In the genomic region with DNA sequence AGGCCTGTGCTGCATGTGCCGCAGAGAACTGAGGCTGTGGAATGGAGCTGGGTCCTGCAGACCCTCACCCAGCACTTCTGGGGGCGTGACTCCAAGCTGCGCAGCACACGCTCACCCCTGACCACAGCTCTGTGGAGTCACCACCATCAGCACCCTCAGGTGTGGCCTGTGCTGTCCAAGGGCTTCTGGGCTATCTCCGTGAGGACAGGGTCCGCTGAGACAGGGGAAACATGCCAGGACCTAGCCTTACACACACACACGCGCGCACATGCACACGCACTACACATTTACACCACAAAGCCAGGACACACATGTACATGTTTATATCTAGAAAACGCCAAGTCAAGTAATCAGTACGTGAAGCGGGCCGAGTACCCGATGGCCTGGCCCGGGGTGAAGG, we compare ENCODE assay signal across 23 cellular contexts. TPM values are rescaled to one million over a fixed set of nuclear protein-coding genes. Genes with fewer than 3 reads are reported as not detected.
DNase-seq lines count a peak whose midpoint lies in the region; ATAC-seq, FAIRE-seq and TF ChIP-seq lines count a peak whose summit lies in the region.
"Had no signal": no experiment of that assay in that cellular context is flagged by ENCODE, and none has a peak within 500 bp of the region (broad histone marks: within the 10 kb centered on the region; RNA-seq: fewer than 3 reads in every experiment).

No MANE protein-coding gene starts in this region.

- no peak for DNase-seq in activated T-cell treated with anti-CD3 and anti-CD28 coated beads, Interleukin-2, amount 50 U/mL, for 24 hours
- no peak for DNase-seq in activated T-cell treated with anti-CD3 and anti-CD28 coated beads, Interleukin-2, amount 50 U/mL, for 72 hours
- DNase-seq in astrocyte (ENCODE audit: low read depth) (no peak), left lung (no peak), mesendoderm (no peak), foreskin melanocyte (no peak)
- DNase-seq in effector CD4-positive, alpha-beta T cell = no peak
- DNase-seq: BE2C; CD4-positive, alpha-beta memory T cell; DND-41; Karpas-422; MG63; NCI-H1092 treated with DMSO at 0.1 percent for 48 hours; NCI-H1694; NCI-H345; NCI-H526 treated with DMSO at 0.1 percent for 48 hours; NK-92 treated with Interleukin-12 subunit alpha and Interleukin-12 subunit beta, amount 100 ng/mL, for 24 hours; OCI-M1; SJCRH30 had no signal

- H3K4ac ChIP-seq in mesendoderm (ENCODE audit: low read depth, low read length) = no peak overlapping the region

- no peak overlapping the region for H4K8ac ChIP-seq in mesendoderm (ENCODE audit: low read depth, low read length)

- no peak overlapping the region for H2AK5ac ChIP-seq in mesendoderm (ENCODE audit: low read length)

- no peaks in the 10 kb centered on the region for H3K27me3 Mint-ChIP-seq in activated T-cell treated with anti-CD3 and anti-CD28 coated beads, Interleukin-2, amount 50 U/mL, for 24 hours
- no peaks in the 10 kb centered on the region for H3K27me3 Mint-ChIP-seq in activated T-cell treated with anti-CD3 and anti-CD28 coated beads, Interleukin-2, amount 50 U/mL, for 72 hours (ENCODE audit: low read depth)
- no peaks in the 10 kb centered on the region for H3K27me3 Mint-ChIP-seq in astrocyte (ENCODE audit: low read depth, unreplicated experiment)
- H3K27me3 Mint-ChIP-seq: CD4-positive, alpha-beta memory T cell had no signal

- H3K79me2 ChIP-seq in astrocyte (ENCODE audit: insufficient read depth, low read length) (no peaks in the 10 kb centered on the region), mesendoderm (ENCODE audit: control insufficient read depth, insufficient read depth, low read length) (no peaks in the 10 kb centered on the region)

- WGBS in mesendoderm (ENCODE audit: extremely low coverage, insufficient coverage, low lambda C conversion rate) = no CpG with 5 or more reads among the region's 16 CpGs

- H3K27ac Mint-ChIP-seq in activated T-cell treated with anti-CD3 and anti-CD28 coated beads, Interleukin-2, amount 50 U/mL, for 24 hours = peak overlapping the region; percentile 59
- no peak overlapping the region for H3K27ac Mint-ChIP-seq in activated T-cell treated with anti-CD3 and anti-CD28 coated beads, Interleukin-2, amount 50 U/mL, for 72 hours
- no peak overlapping the region for H3K27ac Mint-ChIP-seq in astrocyte (ENCODE audit: unreplicated experiment)

- peaks cover 86% of the 10 kb centered on the region for H3K36me3 Mint-ChIP-seq in activated T-cell treated with anti-CD3 and anti-CD28 coated beads, Interleukin-2, amount 50 U/mL, for 24 hours (ENCODE audit: low read depth)
- peaks cover 4 to 34% of the 10 kb centered on the region in 2 donors for H3K36me3 Mint-ChIP-seq in activated T-cell treated with anti-CD3 and anti-CD28 coated beads, Interleukin-2, amount 50 U/mL, for 72 hours (ENCODE audit: insufficient read depth in 2 of 2)
- H3K36me3 Mint-ChIP-seq in astrocyte (ENCODE audit: low read depth, unreplicated experiment) = peaks cover 21% of the 10 kb centered on the region

- peaks cover 76% of the 10 kb centered on the region for H4K20me1 ChIP-seq in astrocyte (ENCODE audit: insufficient read depth, low read length)

- H3K4me2 ChIP-seq in astrocyte (ENCODE audit: low read length) (peak overlapping the region; percentile 53), mesendoderm (ENCODE audit: low read length) (no peak overlapping the region)

- no peak overlapping the region for H4K5ac ChIP-seq in mesendoderm (ENCODE audit: low read length)

- FAIRE-seq in astrocyte (lab: Jason Lieb, UNC) = no peak
- FAIRE-seq: D721Med, G401.6 had no signal

- H3K79me1 ChIP-seq in mesendoderm (ENCODE audit: low read length) = no peaks in the 10 kb centered on the region

- no peaks in the 10 kb centered on the region for H3K9me3 Mint-ChIP-seq in activated T-cell treated with anti-CD3 and anti-CD28 coated beads, Interleukin-2, amount 50 U/mL, for 24 hours
- no peaks in the 10 kb centered on the region for H3K9me3 Mint-ChIP-seq in activated T-cell treated with anti-CD3 and anti-CD28 coated beads, Interleukin-2, amount 50 U/mL, for 72 hours
- no peaks in the 10 kb centered on the region for H3K9me3 Mint-ChIP-seq in astrocyte (ENCODE audit: unreplicated experiment)
- H3K9me3 Mint-ChIP-seq: CD4-positive, alpha-beta memory T cell had no signal

- H2BK120ac ChIP-seq in mesendoderm (ENCODE audit: low read depth, low read length) = no peak overlapping the region

- TF ChIP-seq CTCF in astrocyte (IDR thresholded peaks at IDR 0.05; ENCODE audit: insufficient read depth, low read depth, low read length) (no peak), left lung (IDR thresholded peaks at IDR 0.05) (no peak)

- H3K18ac ChIP-seq in mesendoderm (ENCODE audit: low read length) = no peak overlapping the region

- H3K36me3 ChIP-seq in astrocyte (ENCODE audit: insufficient read depth, low read length) = peaks cover 38% of the 10 kb centered on the region
- peaks cover 0 to 82% of the 10 kb centered on the region in 2 donors for H3K36me3 ChIP-seq in left lung
- H3K36me3 ChIP-seq in stomach smooth muscle (ENCODE audit: control insufficient read depth in 2 of 2, insufficient read depth in 2 of 2, low read length in 2 of 2) = peaks cover 56 to 57% of the 10 kb centered on the region in 2 donors
- peaks cover 16% of the 10 kb centered on the region for H3K36me3 ChIP-seq in mesendoderm (ENCODE audit: control insufficient read depth, insufficient read depth, low read length)

- H3K9me3 ChIP-seq in astrocyte (ENCODE audit: insufficient read depth, low read depth, low read length) (no peaks in the 10 kb centered on the region), left lung (no peaks in the 10 kb centered on the region), stomach smooth muscle (ENCODE audit: control insufficient read depth in 2 of 2, low read length in 2 of 2) (no peaks in the 10 kb centered on the region)
- H3K9me3 ChIP-seq: BE2C, MG63, SJCRH30 had no signal

- peaks cover 12% of the 10 kb centered on the region for H3K4me1 Mint-ChIP-seq in activated T-cell treated with anti-CD3 and anti-CD28 coated beads, Interleukin-2, amount 50 U/mL, for 24 hours (ENCODE audit: low read depth)
- peaks cover 49% of the 10 kb centered on the region for H3K4me1 Mint-ChIP-seq in activated T-cell treated with anti-CD3 and anti-CD28 coated beads, Interleukin-2, amount 50 U/mL, for 72 hours (ENCODE audit: low read depth)
- H3K4me1 Mint-ChIP-seq in astrocyte (ENCODE audit: low read depth, unreplicated experiment) = peaks cover 26% of the 10 kb centered on the region

- no peak overlapping the region for H2BK5ac ChIP-seq in mesendoderm (ENCODE audit: low read length)

- H3K4me3 Mint-ChIP-seq in activated T-cell treated with anti-CD3 and anti-CD28 coated beads, Interleukin-2, amount 50 U/mL, for 24 hours = no peak overlapping the region
- H3K4me3 Mint-ChIP-seq in activated T-cell treated with anti-CD3 and anti-CD28 coated beads, Interleukin-2, amount 50 U/mL, for 72 hours = no peak overlapping the region
- H3K4me3 Mint-ChIP-seq in astrocyte (ENCODE audit: unreplicated experiment) = no peak overlapping the region
- H3K4me3 Mint-ChIP-seq: CD4-positive, alpha-beta memory T cell had no signal

- H3K27ac ChIP-seq in astrocyte (ENCODE audit: low read depth, low read length) (peak overlapping the region; percentile 45), left lung (no peak overlapping the region), stomach smooth muscle (ENCODE audit: low read length) (peak overlapping the region; percentile 46), mesendoderm (ENCODE audit: low read depth, low read length) (no peak overlapping the region)
- H3K27ac ChIP-seq: 22Rv1, SJCRH30 had no signal

- H3K56ac ChIP-seq in mesendoderm (ENCODE audit: low read length) = no peak overlapping the region

- H3K9ac ChIP-seq in astrocyte (ENCODE audit: low read length) (peak overlapping the region; percentile 35), stomach smooth muscle (ENCODE audit: low read length in 2 of 2) (no peak overlapping the region), mesendoderm (ENCODE audit: low read length) (no peak overlapping the region)

- H3K4me3 ChIP-seq in astrocyte (ENCODE audit: insufficient read depth, low read depth, low read length) (no peak overlapping the region), left lung (no peak overlapping the region), stomach smooth muscle (ENCODE audit: low read length in 2 of 2) (no peak overlapping the region), mesendoderm (ENCODE audit: low read length) (no peak overlapping the region)
- H3K4me3 ChIP-seq: MG63, SJCRH30 had no signal

- no peaks in the 10 kb centered on the region for H3K27me3 ChIP-seq in astrocyte (ENCODE audit: insufficient read depth, low read length)
- no peaks in the 10 kb centered on the region for H3K27me3 ChIP-seq in left lung
- no peaks in the 10 kb centered on the region for H3K27me3 ChIP-seq in stomach smooth muscle (ENCODE audit: control insufficient read depth in 1 of 2, insufficient read depth in 2 of 2, low read length in 2 of 2)
- H3K27me3 ChIP-seq in mesendoderm (ENCODE audit: insufficient read depth, low read length, poor library complexity) = no peaks in the 10 kb centered on the region
- H3K27me3 ChIP-seq: BE2C, MG63, SJCRH30 had no signal

- H3K4me1 ChIP-seq in astrocyte (ENCODE audit: insufficient read depth, low read length) = peaks cover 19% of the 10 kb centered on the region
- no peaks in the 10 kb centered on the region for H3K4me1 ChIP-seq in left lung
- H3K4me1 ChIP-seq in stomach smooth muscle (ENCODE audit: control insufficient read depth, insufficient read depth, low read length) = peaks cover 12% of the 10 kb centered on the region
- H3K4me1 ChIP-seq in mesendoderm (ENCODE audit: control insufficient read depth, low read depth, low read length) = no peaks in the 10 kb centered on the region

- no peak overlapping the region for H2BK15ac ChIP-seq in mesendoderm (replicated peaks; ENCODE audit: low read depth)

- H2AFZ ChIP-seq in astrocyte (ENCODE audit: low read depth, low read length) = no peak overlapping the region

- no peak overlapping the region for H3K23ac ChIP-seq in mesendoderm (ENCODE audit: low read length)

- ATAC-seq in activated T-cell treated with anti-CD3 and anti-CD28 coated beads, Interleukin-2, amount 50 U/mL, for 72 hours (replicated peaks in 1 of 2) = no peak
- ATAC-seq in left lung = peak; percentile 7

- intact Hi-C loops in left lung (cut with DNase I) = no loop called here

RNA-seq across cellular contexts. Expression of gene TCFL5, which starts 26.8 kb away (rescaled TPM):
- total RNA-seq in activated T-cell treated with anti-CD3 and anti-CD28 coated beads, Interleukin-2, amount 50 U/mL, for 72 hours = 1 to 10 TPM; 4.4 to 4.9 TPM
- total RNA-seq in astrocyte (11.0 and 13.5 TPM in 2 replicates), left lung (1 to 10 TPM; 7.4 to 8.5 TPM)
- 5.1 TPM for polyA plus RNA-seq in mesendoderm (2013, experiment 1 of 2)
- polyA plus RNA-seq in mesendoderm (2013, experiment 2 of 2) = 4.8 TPM

RNA-seq across cellular contexts. Expression of gene DIDO1, which starts 37.9 kb away (rescaled TPM):
- total RNA-seq in activated T-cell treated with anti-CD3 and anti-CD28 coated beads, Interleukin-2, amount 50 U/mL, for 72 hours = 10 to 100 TPM; 50.0 TPM
- 39.0 and 39.2 TPM in 2 replicates for total RNA-seq in astrocyte
- total RNA-seq in left lung = 10 to 100 TPM; 38.1 to 45.7 TPM
- polyA plus RNA-seq in mesendoderm (2013, experiment 1 of 2) = 37.6 TPM
- 38.2 TPM for polyA plus RNA-seq in mesendoderm (2013, experiment 2 of 2)

RNA-seq across cellular contexts. Expression of gene GID8, which starts 49.5 kb away (rescaled TPM):
- total RNA-seq in activated T-cell treated with anti-CD3 and anti-CD28 coated beads, Interleukin-2, amount 50 U/mL, for 72 hours = 10 to 100 TPM; 36.0 to 47.2 TPM
- 37.1 and 37.3 TPM in 2 replicates for total RNA-seq in astrocyte
- 10 to 100 TPM; 24.5 to 25.4 TPM for total RNA-seq in left lung
- 34.7 TPM for polyA plus RNA-seq in mesendoderm (2013, experiment 1 of 2)
- polyA plus RNA-seq in mesendoderm (2013, experiment 2 of 2) = 34.4 TPM

Comparison
In these comparisons a context has a peak if more than half of its experiments do, and no peak if none do; other contexts are left out.
1. H3K27ac ChIP-seq: peak in astrocyte (single experiment) and stomach smooth muscle (single experiment); none in left lung (0 of 2) and mesendoderm (single experiment).